Comparison of ENCODE assay signal across 1 cellular context in genomic region chr21:44566403-44566802, GRCh38.
TF ChIP-seq lines count a peak whose summit lies in the region.

No MANE protein-coding gene starts in this region.

TF ChIP-seq in K562, 482 proteins besides CTCF, POLR2A, EP300 and RAD21:
- TF ChIP-seq POLR3G (IDR thresholded peaks at IDR 0.05; ENCODE audit: extremely low read depth, insufficient read length, insufficient replicate concordance) (no peak), JUND (IDR thresholded peaks at IDR 0.05; ENCODE audit: borderline replicate concordance, low read depth, low read length) (peak; percentile 38; the same call in 1 of the 2 replicates), JUND (tag; IDR thresholded peaks at IDR 0.05; ENCODE audit: borderline replicate concordance, low read depth, low read length) (0 out of 3 replicates have a peak, but pooled peaks have one; percentile 39), FOSL1 (tag; conservative IDR thresholded peaks at IDR 0.05) (peak; percentile 81), ATF3 (IDR thresholded peaks at IDR 0.05) (peak; percentile 55; the same call in 1 of the 2 replicates), ATF3 (CRISPR knock-in tag; conservative IDR thresholded peaks at IDR 0.05) (no peak)
TF ChIP-seq in K562: peak in this region for 3.
